ENCODE assay signal across 1 cellular context in the genomic region with DNA sequence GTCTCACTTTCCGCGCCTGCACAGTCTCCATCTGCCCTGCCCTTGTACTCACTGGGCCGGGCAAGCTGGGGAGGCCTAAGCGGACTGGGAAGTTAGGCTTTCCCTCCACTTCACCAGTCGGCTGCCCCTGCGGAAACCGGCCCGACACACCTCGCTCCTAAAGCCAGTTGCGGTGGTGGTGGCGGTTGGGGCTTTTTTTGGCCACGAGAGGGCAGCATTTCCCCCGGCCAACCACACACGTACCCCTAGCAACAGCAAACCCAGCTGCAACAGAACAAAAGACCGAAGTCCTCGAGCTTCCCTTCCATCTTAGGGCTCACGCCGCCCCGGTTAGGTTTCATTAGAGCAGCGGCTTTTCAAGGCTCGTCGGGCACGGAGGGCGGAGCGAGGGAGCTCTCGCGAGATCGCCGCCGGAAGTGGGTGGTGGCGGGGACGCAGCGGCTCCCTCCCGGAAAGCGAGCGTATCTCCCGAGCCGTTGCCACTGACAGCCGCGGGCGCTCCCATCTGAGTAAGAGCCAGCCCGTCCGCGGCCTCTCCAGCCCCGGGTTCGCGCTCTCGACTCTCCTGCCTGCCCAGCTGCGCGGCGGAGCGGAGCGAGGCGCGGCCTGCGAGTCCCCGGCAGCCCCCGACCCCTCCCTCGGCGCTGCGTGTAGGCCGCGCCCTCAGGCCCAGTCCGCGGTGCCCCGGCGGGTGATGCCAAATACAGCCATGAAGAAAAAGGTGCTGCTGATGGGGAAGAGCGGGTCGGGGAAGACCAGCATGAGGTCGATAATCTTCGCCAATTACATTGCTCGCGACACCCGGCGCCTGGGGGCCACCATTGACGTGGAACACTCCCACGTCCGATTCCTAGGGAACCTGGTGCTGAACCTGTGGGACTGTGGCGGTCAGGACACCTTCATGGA.
TF ChIP-seq lines count a peak whose summit lies in the region.

A gene with protein sequence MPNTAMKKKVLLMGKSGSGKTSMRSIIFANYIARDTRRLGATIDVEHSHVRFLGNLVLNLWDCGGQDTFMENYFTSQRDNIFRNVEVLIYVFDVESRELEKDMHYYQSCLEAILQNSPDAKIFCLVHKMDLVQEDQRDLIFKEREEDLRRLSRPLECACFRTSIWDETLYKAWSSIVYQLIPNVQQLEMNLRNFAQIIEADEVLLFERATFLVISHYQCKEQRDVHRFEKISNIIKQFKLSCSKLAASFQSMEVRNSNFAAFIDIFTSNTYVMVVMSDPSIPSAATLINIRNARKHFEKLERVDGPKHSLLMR (plus strand): TSS at position 462 of the 906 bp plus-strand sequence. CDS start 233 bp downstream, at position 695.

TF ChIP-seq in HepG2, 621 proteins besides CTCF, POLR2A, EP300 and RAD21 (continued from another document and continues in another):
- TF ChIP-seq, protein P1, sequence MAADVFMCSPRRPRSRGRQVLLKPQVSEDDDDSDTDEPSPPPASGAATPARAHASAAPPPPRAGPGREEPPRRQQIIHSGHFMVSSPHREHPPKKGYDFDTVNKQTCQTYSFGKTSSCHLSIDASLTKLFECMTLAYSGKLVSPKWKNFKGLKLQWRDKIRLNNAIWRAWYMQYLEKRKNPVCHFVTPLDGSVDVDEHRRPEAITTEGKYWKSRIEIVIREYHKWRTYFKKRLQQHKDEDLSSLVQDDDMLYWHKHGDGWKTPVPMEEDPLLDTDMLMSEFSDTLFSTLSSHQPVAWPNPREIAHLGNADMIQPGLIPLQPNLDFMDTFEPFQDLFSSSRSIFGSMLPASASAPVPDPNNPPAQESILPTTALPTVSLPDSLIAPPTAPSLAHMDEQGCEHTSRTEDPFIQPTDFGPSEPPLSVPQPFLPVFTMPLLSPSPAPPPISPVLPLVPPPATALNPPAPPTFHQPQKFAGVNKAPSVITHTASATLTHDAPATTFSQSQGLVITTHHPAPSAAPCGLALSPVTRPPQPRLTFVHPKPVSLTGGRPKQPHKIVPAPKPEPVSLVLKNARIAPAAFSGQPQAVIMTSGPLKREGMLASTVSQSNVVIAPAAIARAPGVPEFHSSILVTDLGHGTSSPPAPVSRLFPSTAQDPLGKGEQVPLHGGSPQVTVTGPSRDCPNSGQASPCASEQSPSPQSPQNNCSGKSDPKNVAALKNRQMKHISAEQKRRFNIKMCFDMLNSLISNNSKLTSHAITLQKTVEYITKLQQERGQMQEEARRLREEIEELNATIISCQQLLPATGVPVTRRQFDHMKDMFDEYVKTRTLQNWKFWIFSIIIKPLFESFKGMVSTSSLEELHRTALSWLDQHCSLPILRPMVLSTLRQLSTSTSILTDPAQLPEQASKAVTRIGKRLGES (CRISPR knock-in tag; IDR thresholded peaks at IDR 0.05; ENCODE audit: borderline replicate concordance): no peak
- TF ChIP-seq PRDM4 (CRISPR knock-in tag; IDR thresholded peaks at IDR 0.05; ENCODE audit: borderline replicate concordance) (no peak; the same call in 1 of the 2 replicates), ZFP90 (CRISPR knock-in tag; IDR thresholded peaks at IDR 0.05; ENCODE audit: borderline replicate concordance) (peak; percentile 90), HOXD1 (CRISPR knock-in tag; IDR thresholded peaks at IDR 0.05) (peak; percentile 33; the same call in 1 of the 2 replicates), MEIS2 (CRISPR knock-in tag; IDR thresholded peaks at IDR 0.05) (no peak; the same call in 1 of the 2 replicates), KDM5B (CRISPR knock-in tag; IDR thresholded peaks at IDR 0.05; ENCODE audit: borderline replicate concordance) (peak; percentile 87), ZZZ3 (CRISPR knock-in tag; IDR thresholded peaks at IDR 0.05; ENCODE audit: borderline replicate concordance) (peak; percentile 52; the same call in 1 of the 2 replicates), YY1 (IDR thresholded peaks at IDR 0.05; ENCODE audit: insufficient read depth, insufficient replicate concordance, low read depth, low read length) (peak; percentile 92), FOSL2 (CRISPR knock-in tag; IDR thresholded peaks at IDR 0.05) (peak; percentile 43; the same call in 1 of the 2 replicates), ATF1 (CRISPR knock-in tag; IDR thresholded peaks at IDR 0.05) (no peak), ZNF224 (CRISPR knock-in tag; IDR thresholded peaks at IDR 0.05) (0 out of 2 replicates have a peak, but pooled peaks have one; percentile 72), RBFOX2 (IDR thresholded peaks at IDR 0.05; ENCODE audit: low read depth, low read length) (peak; percentile 98), ZNF180 (CRISPR knock-in tag; IDR thresholded peaks at IDR 0.05; ENCODE audit: borderline replicate concordance, low read depth) (no peak), FOXK2 (IDR thresholded peaks at IDR 0.05) (no peak), CBX1 (IDR thresholded peaks at IDR 0.05; ENCODE audit: low read depth) (no peak), CAMTA2 (CRISPR knock-in tag; IDR thresholded peaks at IDR 0.05; ENCODE audit: borderline replicate concordance) (no peak; the same call in 1 of the 2 replicates), PBX2 (CRISPR knock-in tag; IDR thresholded peaks at IDR 0.05) (no peak), ZNF121 (CRISPR knock-in tag; IDR thresholded peaks at IDR 0.05) (no peak; the same call in 1 of the 2 replicates), ZNF451 (CRISPR knock-in tag; IDR thresholded peaks at IDR 0.05) (peak; percentile 74), CREBL2 (CRISPR knock-in tag; IDR thresholded peaks at IDR 0.05; ENCODE audit: borderline replicate concordance) (no peak), THAP11 (CRISPR knock-in tag; IDR thresholded peaks at IDR 0.05) (peak; percentile 90), TSC22D2 (CRISPR knock-in tag; IDR thresholded peaks at IDR 0.05; ENCODE audit: borderline replicate concordance) (no peak), SAP130 (CRISPR knock-in tag; IDR thresholded peaks at IDR 0.05; ENCODE audit: low read depth) (peak; percentile 95)
- TF ChIP-seq, protein P2, sequence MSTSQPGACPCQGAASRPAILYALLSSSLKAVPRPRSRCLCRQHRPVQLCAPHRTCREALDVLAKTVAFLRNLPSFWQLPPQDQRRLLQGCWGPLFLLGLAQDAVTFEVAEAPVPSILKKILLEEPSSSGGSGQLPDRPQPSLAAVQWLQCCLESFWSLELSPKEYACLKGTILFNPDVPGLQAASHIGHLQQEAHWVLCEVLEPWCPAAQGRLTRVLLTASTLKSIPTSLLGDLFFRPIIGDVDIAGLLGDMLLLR (CRISPR knock-in tag; IDR thresholded peaks at IDR 0.05): peak; percentile 76; the same call in 1 of the 2 replicates
- TF ChIP-seq, protein P3, sequence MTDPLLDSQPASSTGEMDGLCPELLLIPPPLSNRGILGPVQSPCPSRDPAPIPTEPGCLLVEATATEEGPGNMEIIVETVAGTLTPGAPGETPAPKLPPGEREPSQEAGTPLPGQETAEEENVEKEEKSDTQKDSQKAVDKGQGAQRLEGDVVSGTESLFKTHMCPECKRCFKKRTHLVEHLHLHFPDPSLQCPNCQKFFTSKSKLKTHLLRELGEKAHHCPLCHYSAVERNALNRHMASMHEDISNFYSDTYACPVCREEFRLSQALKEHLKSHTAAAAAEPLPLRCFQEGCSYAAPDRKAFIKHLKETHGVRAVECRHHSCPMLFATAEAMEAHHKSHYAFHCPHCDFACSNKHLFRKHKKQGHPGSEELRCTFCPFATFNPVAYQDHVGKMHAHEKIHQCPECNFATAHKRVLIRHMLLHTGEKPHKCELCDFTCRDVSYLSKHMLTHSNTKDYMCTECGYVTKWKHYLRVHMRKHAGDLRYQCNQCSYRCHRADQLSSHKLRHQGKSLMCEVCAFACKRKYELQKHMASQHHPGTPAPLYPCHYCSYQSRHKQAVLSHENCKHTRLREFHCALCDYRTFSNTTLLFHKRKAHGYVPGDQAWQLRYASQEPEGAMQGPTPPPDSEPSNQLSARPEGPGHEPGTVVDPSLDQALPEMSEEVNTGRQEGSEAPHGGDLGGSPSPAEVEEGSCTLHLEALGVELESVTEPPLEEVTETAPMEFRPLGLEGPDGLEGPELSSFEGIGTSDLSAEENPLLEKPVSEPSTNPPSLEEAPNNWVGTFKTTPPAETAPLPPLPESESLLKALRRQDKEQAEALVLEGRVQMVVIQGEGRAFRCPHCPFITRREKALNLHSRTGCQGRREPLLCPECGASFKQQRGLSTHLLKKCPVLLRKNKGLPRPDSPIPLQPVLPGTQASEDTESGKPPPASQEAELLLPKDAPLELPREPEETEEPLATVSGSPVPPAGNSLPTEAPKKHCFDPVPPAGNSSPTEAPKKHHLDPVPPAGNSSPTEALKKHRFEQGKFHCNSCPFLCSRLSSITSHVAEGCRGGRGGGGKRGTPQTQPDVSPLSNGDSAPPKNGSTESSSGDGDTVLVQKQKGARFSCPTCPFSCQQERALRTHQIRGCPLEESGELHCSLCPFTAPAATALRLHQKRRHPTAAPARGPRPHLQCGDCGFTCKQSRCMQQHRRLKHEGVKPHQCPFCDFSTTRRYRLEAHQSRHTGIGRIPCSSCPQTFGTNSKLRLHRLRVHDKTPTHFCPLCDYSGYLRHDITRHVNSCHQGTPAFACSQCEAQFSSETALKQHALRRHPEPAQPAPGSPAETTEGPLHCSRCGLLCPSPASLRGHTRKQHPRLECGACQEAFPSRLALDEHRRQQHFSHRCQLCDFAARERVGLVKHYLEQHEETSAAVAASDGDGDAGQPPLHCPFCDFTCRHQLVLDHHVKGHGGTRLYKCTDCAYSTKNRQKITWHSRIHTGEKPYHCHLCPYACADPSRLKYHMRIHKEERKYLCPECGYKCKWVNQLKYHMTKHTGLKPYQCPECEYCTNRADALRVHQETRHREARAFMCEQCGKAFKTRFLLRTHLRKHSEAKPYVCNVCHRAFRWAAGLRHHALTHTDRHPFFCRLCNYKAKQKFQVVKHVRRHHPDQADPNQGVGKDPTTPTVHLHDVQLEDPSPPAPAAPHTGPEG (CRISPR knock-in tag; IDR thresholded peaks at IDR 0.05): peak; percentile 82
- TF ChIP-seq, protein P4, sequence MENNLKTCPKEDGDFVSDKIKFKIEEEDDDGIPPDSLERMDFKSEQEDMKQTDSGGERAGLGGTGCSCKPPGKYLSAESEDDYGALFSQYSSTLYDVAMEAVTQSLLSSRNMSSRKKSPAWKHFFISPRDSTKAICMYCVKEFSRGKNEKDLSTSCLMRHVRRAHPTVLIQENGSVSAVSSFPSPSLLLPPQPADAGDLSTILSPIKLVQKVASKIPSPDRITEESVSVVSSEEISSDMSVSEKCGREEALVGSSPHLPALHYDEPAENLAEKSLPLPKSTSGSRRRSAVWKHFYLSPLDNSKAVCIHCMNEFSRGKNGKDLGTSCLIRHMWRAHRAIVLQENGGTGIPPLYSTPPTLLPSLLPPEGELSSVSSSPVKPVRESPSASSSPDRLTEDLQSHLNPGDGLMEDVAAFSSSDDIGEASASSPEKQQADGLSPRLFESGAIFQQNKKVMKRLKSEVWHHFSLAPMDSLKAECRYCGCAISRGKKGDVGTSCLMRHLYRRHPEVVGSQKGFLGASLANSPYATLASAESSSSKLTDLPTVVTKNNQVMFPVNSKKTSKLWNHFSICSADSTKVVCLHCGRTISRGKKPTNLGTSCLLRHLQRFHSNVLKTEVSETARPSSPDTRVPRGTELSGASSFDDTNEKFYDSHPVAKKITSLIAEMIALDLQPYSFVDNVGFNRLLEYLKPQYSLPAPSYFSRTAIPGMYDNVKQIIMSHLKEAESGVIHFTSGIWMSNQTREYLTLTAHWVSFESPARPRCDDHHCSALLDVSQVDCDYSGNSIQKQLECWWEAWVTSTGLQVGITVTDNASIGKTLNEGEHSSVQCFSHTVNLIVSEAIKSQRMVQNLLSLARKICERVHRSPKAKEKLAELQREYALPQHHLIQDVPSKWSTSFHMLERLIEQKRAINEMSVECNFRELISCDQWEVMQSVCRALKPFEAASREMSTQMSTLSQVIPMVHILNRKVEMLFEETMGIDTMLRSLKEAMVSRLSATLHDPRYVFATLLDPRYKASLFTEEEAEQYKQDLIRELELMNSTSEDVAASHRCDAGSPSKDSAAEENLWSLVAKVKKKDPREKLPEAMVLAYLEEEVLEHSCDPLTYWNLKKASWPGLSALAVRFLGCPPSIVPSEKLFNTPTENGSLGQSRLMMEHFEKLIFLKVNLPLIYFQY (CRISPR knock-in tag; IDR thresholded peaks at IDR 0.05; ENCODE audit: borderline replicate concordance): peak; percentile 88; the same call in 1 of the 2 replicates
- TF ChIP-seq, protein P5, sequence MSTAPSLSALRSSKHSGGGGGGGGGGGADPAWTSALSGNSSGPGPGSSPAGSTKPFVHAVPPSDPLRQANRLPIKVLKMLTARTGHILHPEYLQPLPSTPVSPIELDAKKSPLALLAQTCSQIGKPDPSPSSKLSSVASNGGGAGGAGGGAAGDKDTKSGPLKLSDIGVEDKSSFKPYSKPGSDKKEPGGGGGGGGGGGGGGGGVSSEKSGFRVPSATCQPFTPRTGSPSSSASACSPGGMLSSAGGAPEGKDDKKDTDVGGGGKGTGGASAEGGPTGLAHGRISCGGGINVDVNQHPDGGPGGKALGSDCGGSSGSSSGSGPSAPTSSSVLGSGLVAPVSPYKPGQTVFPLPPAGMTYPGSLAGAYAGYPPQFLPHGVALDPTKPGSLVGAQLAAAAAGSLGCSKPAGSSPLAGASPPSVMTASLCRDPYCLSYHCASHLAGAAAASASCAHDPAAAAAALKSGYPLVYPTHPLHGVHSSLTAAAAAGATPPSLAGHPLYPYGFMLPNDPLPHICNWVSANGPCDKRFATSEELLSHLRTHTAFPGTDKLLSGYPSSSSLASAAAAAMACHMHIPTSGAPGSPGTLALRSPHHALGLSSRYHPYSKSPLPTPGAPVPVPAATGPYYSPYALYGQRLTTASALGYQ (CRISPR knock-in tag; IDR thresholded peaks at IDR 0.05): peak; percentile 74
